In genomic region chr9:137204731-137205125, GRCh38 we compare ENCODE assay signal across 8 cellular contexts. TPM values are rescaled to one million over a fixed set of nuclear protein-coding genes. Genes with fewer than 3 reads are reported as not detected.
DNase-seq lines count a peak whose midpoint lies in the region; ATAC-seq, FAIRE-seq and TF ChIP-seq lines count a peak whose summit lies in the region.

No MANE protein-coding gene starts in this region.

- no peak for TF ChIP-seq CTCF in cardiac fibroblast (IDR thresholded peaks at IDR 0.05; ENCODE audit: low read depth, low read length)

- no peaks in the 10 kb centered on the region for H3K27me3 Mint-ChIP-seq in stimulated activated naive CD8-positive, alpha-beta T cell treated with anti-CD3 and anti-CD28 coated beads, Interleukin-15, Interleukin-2, amounts not matched to agents 100 ng/mL and 50 ng/mL, for 24 hours

- H3K4me3 Mint-ChIP-seq in stimulated activated naive CD8-positive, alpha-beta T cell treated with anti-CD3 and anti-CD28 coated beads, Interleukin-15, Interleukin-2, amounts not matched to agents 100 ng/mL and 50 ng/mL, for 24 hours = peak overlapping the region; percentile 93

- H3K9ac ChIP-seq in mucosa of stomach (ENCODE audit: low read length) = peak overlapping the region; percentile 86

- intact Hi-C loops in sciatic nerve (cut with DNase I) = no loop called here

- peaks cover 26% of the 10 kb centered on the region for H3K4me1 ChIP-seq in mucosa of stomach (ENCODE audit: control insufficient read depth, insufficient read depth, low read length)

- in situ Hi-C loops in KBM-7 (cut with MboI; ENCODE audit: low pct_unique_long_range_greater_than_20kb, low sequenced_read_pairs) = no loop called here

- H3K27me3 ChIP-seq in mucosa of stomach (ENCODE audit: control insufficient read depth, insufficient read depth, low read length) = no peaks in the 10 kb centered on the region

- peak overlapping the region; percentile 84 to 94 for H3K4me3 ChIP-seq in cardiac fibroblast (replicated peaks in 1 of 2; ENCODE audit: low read depth in 2 of 2, low read length in 2 of 2)
- peak overlapping the region; percentile 86 for H3K4me3 ChIP-seq in mucosa of stomach (ENCODE audit: low read length)

- no peaks in the 10 kb centered on the region for H3K9me3 Mint-ChIP-seq in stimulated activated naive CD8-positive, alpha-beta T cell treated with anti-CD3 and anti-CD28 coated beads, Interleukin-15, Interleukin-2, amounts not matched to agents 100 ng/mL and 50 ng/mL, for 24 hours

- H3K9me3 ChIP-seq in mucosa of stomach (ENCODE audit: control insufficient read depth, low read length) = no peaks in the 10 kb centered on the region

- peak overlapping the region; percentile 94 for H3K27ac Mint-ChIP-seq in stimulated activated naive CD8-positive, alpha-beta T cell treated with anti-CD3 and anti-CD28 coated beads, Interleukin-15, Interleukin-2, amounts not matched to agents 100 ng/mL and 50 ng/mL, for 24 hours

- no peak for FAIRE-seq in frontal cortex (lab: Jason Lieb, UNC)

- no peak for DNase-seq in stimulated activated naive CD8-positive, alpha-beta T cell treated with anti-CD3 and anti-CD28 coated beads, Interleukin-15, Interleukin-2, amounts not matched to agents 100 U/mL and 50 U/mL, for 24 hours
- DNase-seq in cardiac fibroblast (ENCODE audit: low read depth in 2 of 2) (no peak), frontal cortex (ENCODE audit: low spot score in 2 of 2) (no peak), sciatic nerve (ENCODE audit: low spot score) (no peak), KBM-7 (no peak)

- peaks cover 48% of the 10 kb centered on the region for H3K4me1 Mint-ChIP-seq in stimulated activated naive CD8-positive, alpha-beta T cell treated with anti-CD3 and anti-CD28 coated beads, Interleukin-15, Interleukin-2, amounts not matched to agents 100 ng/mL and 50 ng/mL, for 24 hours (ENCODE audit: low read depth)

- no peaks in the 10 kb centered on the region for H3K36me3 ChIP-seq in mucosa of stomach (ENCODE audit: control insufficient read depth, insufficient read depth, low read length)

- H3K36me3 Mint-ChIP-seq in stimulated activated naive CD8-positive, alpha-beta T cell treated with anti-CD3 and anti-CD28 coated beads, Interleukin-15, Interleukin-2, amounts not matched to agents 100 ng/mL and 50 ng/mL, for 24 hours (ENCODE audit: low read depth) = peaks cover 26% of the 10 kb centered on the region

- no peak for ATAC-seq in stimulated activated naive CD8-positive, alpha-beta T cell treated with anti-CD3 and anti-CD28 coated beads, Interleukin-15, Interleukin-2, amounts not matched to agents 100 U/mL and 50 U/mL, for 24 hours
- ATAC-seq in sciatic nerve = no peak
- no peak for ATAC-seq in HG02852 (IDR thresholded peaks at IDR 0.05; ENCODE audit: unreplicated experiment)

RNA-seq across cellular contexts. Expression of gene TMEM203, which starts 0.7 kb away (rescaled TPM):
- total RNA-seq in frontal cortex (34.2 TPM), sciatic nerve (25.6 TPM)

RNA-seq across cellular contexts. Expression of gene NDOR1, which starts 0.8 kb away (rescaled TPM):
- total RNA-seq in frontal cortex = 3.3 TPM
- 16.5 TPM for total RNA-seq in sciatic nerve

RNA-seq across cellular contexts. Expression of gene TPRN, which starts 4.2 kb away (rescaled TPM):
- total RNA-seq in frontal cortex = 6.1 TPM
- total RNA-seq in sciatic nerve = 8.8 TPM

RNA-seq across cellular contexts. Expression of gene SSNA1, which starts 16.3 kb away (rescaled TPM):
- total RNA-seq in frontal cortex (24.5 TPM), sciatic nerve (27.6 TPM)

RNA-seq across cellular contexts. Expression of gene ANAPC2, which starts 16.4 kb away (rescaled TPM):
- total RNA-seq in frontal cortex (22.4 TPM), sciatic nerve (52.8 TPM)
